ENCODE assay signal across 16 cellular contexts in genomic region chr17:1697681-1698080, GRCh38. TPM values are rescaled to one million over a fixed set of nuclear protein-coding genes. Genes with fewer than 3 reads are reported as not detected.
A peak's percentile ranks its signal among the peaks of the same experiment; 100 is the strongest.
DNase-seq lines count a peak whose midpoint lies in the region; ATAC-seq and TF ChIP-seq lines count a peak whose summit lies in the region.
"Had no signal": no experiment of that assay in that cellular context is flagged by ENCODE, and none has a peak within 500 bp of the region (broad histone marks: within the 10 kb centered on the region; RNA-seq: fewer than 3 reads in every experiment).

No MANE protein-coding gene starts in this region.

- H3K23ac ChIP-seq in mesenchymal stem cell (ENCODE audit: low read length in 2 of 2) = no peak overlapping the region

- H3K79me1 ChIP-seq in mesenchymal stem cell (replicated peaks; ENCODE audit: low read length, poor library complexity, severe bottlenecking) = no peaks in the 10 kb centered on the region

- no peak overlapping the region for H3K14ac ChIP-seq in mesenchymal stem cell (ENCODE audit: low read length in 2 of 2)

- no peak overlapping the region for H2BK120ac ChIP-seq in mesenchymal stem cell (ENCODE audit: low read depth, low read length)

- no peak overlapping the region for H4K91ac ChIP-seq in mesenchymal stem cell (ENCODE audit: low read length)

- H2BK5ac ChIP-seq in mesenchymal stem cell (ENCODE audit: low read depth, low read length, poor library complexity, severe bottlenecking) = no peak overlapping the region

- H3K27me3 ChIP-seq in mesenchymal stem cell (ENCODE audit: control insufficient read depth in 1 of 2, insufficient read depth in 1 of 2, low read length in 2 of 2) (no peaks in the 10 kb centered on the region), upper lobe of left lung (no peaks in the 10 kb centered on the region)
- H3K27me3 ChIP-seq: MG63 had no signal

- H3K27ac Mint-ChIP-seq in T-helper 17 cell = no peak overlapping the region
- H3K27ac Mint-ChIP-seq: B cell; CD4-positive, CD25-positive, alpha-beta regulatory T cell had no signal

- H3K4me1 ChIP-seq in mesenchymal stem cell (ENCODE audit: control insufficient read depth, insufficient read depth, low read depth, low read length) (no peaks in the 10 kb centered on the region), upper lobe of left lung (peaks cover 0 to 4% (median 2%) of the 10 kb centered on the region in 4 donors)

- H3K27ac ChIP-seq in mesenchymal stem cell (ENCODE audit: low read length, poor library complexity, severe bottlenecking) (no peak overlapping the region), upper lobe of left lung (peak overlapping the region in 3 of 4 donors; percentile 7 to 62 (median 27))
- H3K27ac ChIP-seq: SK-N-MC had no signal

- H3K4ac ChIP-seq in mesenchymal stem cell (ENCODE audit: low read depth in 1 of 2, low read length in 2 of 2) = no peak overlapping the region

- WGBS in mesenchymal stem cell = 55% methylated on average over 5 of the region's 5 CpGs
- WGBS in upper lobe of left lung, 2 donors = 41 to 44% methylated on average over 5 of the region's 5 CpGs

- no peak overlapping the region for H3K18ac ChIP-seq in mesenchymal stem cell (ENCODE audit: low read depth in 1 of 2, low read length in 2 of 2)

- no peaks in the 10 kb centered on the region for H3K9me3 ChIP-seq in mesenchymal stem cell (ENCODE audit: control insufficient read depth, low read length)
- H3K9me3 ChIP-seq in upper lobe of left lung = no peaks in the 10 kb centered on the region
- H3K9me3 ChIP-seq in T-helper 17 cell (ENCODE audit: control insufficient read depth, low read length, poor library complexity, severe bottlenecking) = no peaks in the 10 kb centered on the region
- H3K9me3 ChIP-seq: Caco-2, MG63 had no signal

- H2BK15ac ChIP-seq in mesenchymal stem cell (ENCODE audit: low read depth, poor library complexity, severe bottlenecking) = no peak overlapping the region

- H3K4me3 ChIP-seq in mesenchymal stem cell (ENCODE audit: insufficient read depth in 1 of 2, low read depth in 1 of 2, low read length in 2 of 2) (no peak overlapping the region), upper lobe of left lung (no peak overlapping the region)
- H3K4me3 ChIP-seq: MG63, SK-N-MC had no signal

- H3K4me3 Mint-ChIP-seq in T-helper 17 cell = no peak overlapping the region
- H3K4me3 Mint-ChIP-seq: B cell; CD4-positive, CD25-positive, alpha-beta regulatory T cell had no signal

- H3K36me3 Mint-ChIP-seq in T-helper 17 cell (ENCODE audit: low read depth) = no peaks in the 10 kb centered on the region
- H3K36me3 Mint-ChIP-seq: CD4-positive, CD25-positive, alpha-beta regulatory T cell had no signal

- TF ChIP-seq CTCF in upper lobe of left lung (IDR thresholded peaks at IDR 0.05) = no peak

- H3K36me3 ChIP-seq in mesenchymal stem cell (ENCODE audit: control insufficient read depth in 1 of 2, insufficient read depth in 2 of 2, low read depth in 1 of 2, low read length in 2 of 2) = no peaks in the 10 kb centered on the region
- no peaks in the 10 kb centered on the region for H3K36me3 ChIP-seq in upper lobe of left lung
- H3K36me3 ChIP-seq: MG63 had no signal

- H3K27me3 Mint-ChIP-seq in T-helper 17 cell = no peaks in the 10 kb centered on the region

- DNase-seq in dermis blood vessel endothelial cell (peak; percentile 17), mesenchymal stem cell (no peak), upper lobe of left lung (peak in 1 of 2 donors; percentile 58), SIG-M5 treated with dmso at 0.1 percent for 504 hours (lab: John Stamatoyannopoulos, UW; ENCODE audit: unreplicated experiment) (no peak), T-helper 17 cell (no peak)
- DNase-seq: Caco-2; CD4-positive, CD25-positive, alpha-beta regulatory T cell; DMS53; MG63; NCI-H1092; NCI-H2081 treated with DMSO at 0.1 percent for 48 hours; NCI-H524 had no signal

- H3K4me2 ChIP-seq in mesenchymal stem cell (ENCODE audit: low read length, poor library complexity, severe bottlenecking) = no peak overlapping the region

- peak overlapping the region; percentile 51 for H2AFZ ChIP-seq in mesenchymal stem cell (ENCODE audit: low read depth, low read length)

- H3K9ac ChIP-seq in mesenchymal stem cell (ENCODE audit: low read length) = no peak overlapping the region

- H4K8ac ChIP-seq in mesenchymal stem cell (ENCODE audit: low read length) = no peak overlapping the region

- peak; percentile 64 to 90 for ATAC-seq in upper lobe of left lung (ENCODE audit: low FRiP score in 2 of 2)
- no peak for ATAC-seq in T-helper 17 cell

- TF ChIP-seq POLR2A in upper lobe of left lung (IDR thresholded peaks at IDR 0.05) = peak in 1 of 4 donors; percentile 34

- no peaks in the 10 kb centered on the region for H3K4me1 Mint-ChIP-seq in T-helper 17 cell
- H3K4me1 Mint-ChIP-seq: B cell; CD4-positive, CD25-positive, alpha-beta regulatory T cell had no signal

- H2AK5ac ChIP-seq in mesenchymal stem cell (ENCODE audit: low read length, severe bottlenecking) = no peak overlapping the region

- no peak overlapping the region for H2BK12ac ChIP-seq in mesenchymal stem cell (ENCODE audit: low read length in 2 of 2)

- TF ChIP-seq EP300 in upper lobe of left lung (IDR thresholded peaks at IDR 0.05) = no peak

RNA-seq across cellular contexts. Expression of gene TLCD2, which starts 12.5 kb away (rescaled TPM):
- 1.7 and 1.8 TPM in 2 replicates for total RNA-seq in dermis blood vessel endothelial cell
- 5.7 TPM for polyA plus RNA-seq in mesenchymal stem cell (2013, experiment 1 of 2)
- 5.4 TPM for polyA plus RNA-seq in mesenchymal stem cell (2013, experiment 2 of 2)
- 10 to 100 TPM; 11.3 to 24.7 (median 14.9) TPM for total RNA-seq in upper lobe of left lung
- total RNA-seq in T-helper 17 cell = 1 to 10 TPM in 1 of 2 donors, under 1 TPM in 1; 0.26 to 1.4 TPM
- total RNA-seq: B cell had no signal

RNA-seq across cellular contexts. Expression of gene PRPF8, which starts 13.0 kb away (rescaled TPM):
- total RNA-seq in dermis blood vessel endothelial cell (79.6 and 218 TPM in 2 replicates), upper lobe of left lung (100 to 1,000 TPM; 173 to 283 (median 220) TPM), T-helper 17 cell (100 to 1,000 TPM; 451 to 472 TPM)
- polyA plus RNA-seq in mesenchymal stem cell (2013, experiment 1 of 2) = 89.1 TPM
- polyA plus RNA-seq in mesenchymal stem cell (2013, experiment 2 of 2) = 80.8 TPM

RNA-seq across cellular contexts. Expression of gene WDR81, which starts 26.8 kb away (rescaled TPM):
- total RNA-seq in dermis blood vessel endothelial cell (25.2 and 26.9 TPM in 2 replicates), upper lobe of left lung (100 to 1,000 TPM in 2 of 6 donors, 10 to 100 TPM in 4; 47.4 to 162 (median 60.8) TPM), T-helper 17 cell (10 to 100 TPM; 38.2 to 41.2 TPM)
- 15.3 TPM for polyA plus RNA-seq in mesenchymal stem cell (2013, experiment 1 of 2)
- polyA plus RNA-seq in mesenchymal stem cell (2013, experiment 2 of 2) = 15.6 TPM

RNA-seq across cellular contexts. Expression of gene SERPINF2, which starts 45.0 kb away (rescaled TPM):
- total RNA-seq in dermis blood vessel endothelial cell = 0.05 and 0.17 TPM in 2 replicates
- polyA plus RNA-seq in mesenchymal stem cell (2013, experiment 1 of 2) = 0.03 TPM
- 0.01 TPM for polyA plus RNA-seq in mesenchymal stem cell (2013, experiment 2 of 2)
- total RNA-seq in upper lobe of left lung = 10 to 100 TPM in 5 of 6 donors, 1 to 10 TPM in 1; 4.6 to 48.2 (median 24.6) TPM
- total RNA-seq in T-helper 17 cell = under 1 TPM; 0.29 to 0.67 TPM
- total RNA-seq: H4 had no signal
- polyA plus RNA-seq: AG04450; CD4-positive, CD25-positive, alpha-beta regulatory T cell had no signal

RNA-seq across cellular contexts. Expression of gene RILP, which starts 48.0 kb away (rescaled TPM):
- total RNA-seq in dermis blood vessel endothelial cell = 12.0 and 15.7 TPM in 2 replicates
- polyA plus RNA-seq in mesenchymal stem cell (2013, experiment 1 of 2) = 10.4 TPM
- polyA plus RNA-seq in mesenchymal stem cell (2013, experiment 2 of 2) = 10.6 TPM
- total RNA-seq in upper lobe of left lung = 100 to 1,000 TPM in 2 of 6 donors, 10 to 100 TPM in 4; 43.7 to 192 (median 85.4) TPM
- total RNA-seq in T-helper 17 cell = 1 to 10 TPM; 2.3 to 3.0 TPM
